Comparison of ENCODE assay signal across 12 cellular contexts in genomic region chrX:154731203-154731602, GRCh38. TPM values are rescaled to one million over a fixed set of nuclear protein-coding genes. Genes with fewer than 3 reads are reported as not detected.
DNase-seq lines count a peak whose midpoint lies in the region; ATAC-seq and TF ChIP-seq lines count a peak whose summit lies in the region.
"Had no signal": no experiment of that assay in that cellular context is flagged by ENCODE, and none has a peak within 500 bp of the region (broad histone marks: within the 10 kb centered on the region; RNA-seq: fewer than 3 reads in every experiment).

No MANE protein-coding gene starts in this region.

- intact Hi-C loops in activated CD4-positive, alpha-beta T cell treated with anti-CD3 and anti-CD28 coated beads, Interleukin-2, amount 10 ng/mL, durations not matched to agents 24 days and 14 days (cut with micrococcal nuclease): no loop called here
- intact Hi-C loops in sigmoid colon (cut with DNase I): no loop called here

- WGBS in sigmoid colon, 2 donors: 82 to 88% methylated on average over 5 of the region's 5 CpGs

- no peak for TF ChIP-seq POLR2A in sigmoid colon (IDR thresholded peaks at IDR 0.05)

- H3K27ac ChIP-seq in KOPT-K1 (ENCODE audit: low read depth, low read length, poor library complexity, severe bottlenecking) (peak overlapping the region; percentile 94), sigmoid colon (peak overlapping the region; percentile 70 to 83 (median 80))

- H3K4me1 Mint-ChIP-seq in activated CD4-positive, alpha-beta T cell treated with anti-CD3 and anti-CD28 coated beads, Interleukin-2, amount 10 ng/mL, durations not matched to agents 24 days and 14 days: peaks cover 78% of the 10 kb centered on the region
- peaks cover 89% of the 10 kb centered on the region for H3K4me1 Mint-ChIP-seq in central memory CD8-positive, alpha-beta T cell

- H3K27me3 ChIP-seq in sigmoid colon: no peaks in the 10 kb centered on the region

- peak; percentile 69 for ATAC-seq in central memory CD8-positive, alpha-beta T cell (replicated peaks; ENCODE audit: extremely low read depth, poor library complexity, severe bottlenecking)
- ATAC-seq in HG03175 (IDR thresholded peaks at IDR 0.05; ENCODE audit: unreplicated experiment): no peak

- H3K27ac Mint-ChIP-seq in activated CD4-positive, alpha-beta T cell treated with anti-CD3 and anti-CD28 coated beads, Interleukin-2, amount 10 ng/mL, durations not matched to agents 24 days and 14 days: no peak overlapping the region
- H3K27ac Mint-ChIP-seq in central memory CD8-positive, alpha-beta T cell (ENCODE audit: low read depth): peak overlapping the region; percentile 91

- peaks cover 3% of the 10 kb centered on the region for H3K9me3 Mint-ChIP-seq in activated CD4-positive, alpha-beta T cell treated with anti-CD3 and anti-CD28 coated beads, Interleukin-2, amount 10 ng/mL, durations not matched to agents 24 days and 14 days
- no peaks in the 10 kb centered on the region for H3K9me3 Mint-ChIP-seq in central memory CD8-positive, alpha-beta T cell
- H3K9me3 Mint-ChIP-seq: activated T-helper 2 cell treated with anti-CD3 and anti-CD28 coated beads, Interferon-gamma antibody, Interleukin-2, Interleukin-4, amounts not matched to agents 10 μg/mL and 5 μg/mL and 100 μg/mL, durations not matched to agents 14 hours and 24 hours and 36 hours had no signal

- DNase-seq in activated CD4-positive, alpha-beta T cell treated with anti-CD3 and anti-CD28 coated beads, Interleukin-2, amount 10 ng/mL, durations not matched to agents 24 days and 14 days: peak; percentile 45
- DNase-seq in activated CD4-positive, alpha-beta T cell treated with anti-CD3 and anti-CD28 coated beads, Interleukin-2, amount 50 U/mL, for 1 hour: no peak
- DNase-seq in central memory CD8-positive, alpha-beta T cell (ENCODE audit: low spot score in 2 of 2): peak in 1 of 2 donors; percentile 45
- DNase-seq in sigmoid colon: no peak
- no peak for DNase-seq in germinal center (ENCODE audit: low spot score)
- no peak for DNase-seq in D341Med (ENCODE audit: low spot score)
- DNase-seq: kidney glomerular epithelial cell, retina had no signal

- H3K4me1 ChIP-seq in sigmoid colon: peaks cover 0 to 96% (median 89%) of the 10 kb centered on the region in 4 donors

- H3K36me3 ChIP-seq in KOPT-K1 (ENCODE audit: insufficient read depth, low read length): no peaks in the 10 kb centered on the region
- no peaks in the 10 kb centered on the region for H3K36me3 ChIP-seq in sigmoid colon

- TF ChIP-seq CTCF in sigmoid colon (IDR thresholded peaks at IDR 0.05): no peak

- no peak overlapping the region for H3K4me3 Mint-ChIP-seq in activated CD4-positive, alpha-beta T cell treated with anti-CD3 and anti-CD28 coated beads, Interleukin-2, amount 10 ng/mL, durations not matched to agents 24 days and 14 days
- peak overlapping the region; percentile 73 for H3K4me3 Mint-ChIP-seq in central memory CD8-positive, alpha-beta T cell
- H3K4me3 Mint-ChIP-seq: brain had no signal

- no peaks in the 10 kb centered on the region for H3K27me3 Mint-ChIP-seq in activated CD4-positive, alpha-beta T cell treated with anti-CD3 and anti-CD28 coated beads, Interleukin-2, amount 10 ng/mL, durations not matched to agents 24 days and 14 days
- H3K27me3 Mint-ChIP-seq in central memory CD8-positive, alpha-beta T cell: no peaks in the 10 kb centered on the region

- TF ChIP-seq EP300 in sigmoid colon (IDR thresholded peaks at IDR 0.05): no peak

- H3K4me3 ChIP-seq in sigmoid colon: no peak overlapping the region

- no peaks in the 10 kb centered on the region for H3K9me3 ChIP-seq in KOPT-K1 (ENCODE audit: insufficient read depth, low read length, poor library complexity, severe bottlenecking)
- no peaks in the 10 kb centered on the region for H3K9me3 ChIP-seq in sigmoid colon

- peaks cover 13% of the 10 kb centered on the region for H3K36me3 Mint-ChIP-seq in activated CD4-positive, alpha-beta T cell treated with anti-CD3 and anti-CD28 coated beads, Interleukin-2, amount 10 ng/mL, durations not matched to agents 24 days and 14 days (ENCODE audit: low read depth)
- peaks cover 11% of the 10 kb centered on the region for H3K36me3 Mint-ChIP-seq in central memory CD8-positive, alpha-beta T cell (ENCODE audit: insufficient read depth)
- H3K36me3 Mint-ChIP-seq: brain had no signal

RNA-seq across cellular contexts. Expression of gene GAB3, which starts 19.7 kb away (rescaled TPM):
- total RNA-seq in activated CD4-positive, alpha-beta T cell treated with anti-CD3 and anti-CD28 coated beads, Interleukin-2, amount 10 ng/mL, durations not matched to agents 24 days and 14 days: 3.5 and 3.6 TPM in 2 replicates
- 1 to 10 TPM; 2.0 to 5.5 (median 4.1) TPM for total RNA-seq in sigmoid colon
- polyA plus RNA-seq in sigmoid colon: 1 to 10 TPM in 1 of 3 donors, under 1 TPM in 2; 0.46 to 2.5 (median 0.60) TPM

RNA-seq across cellular contexts. Expression of gene DKC1, which starts 31.5 kb away (rescaled TPM):
- total RNA-seq in activated CD4-positive, alpha-beta T cell treated with anti-CD3 and anti-CD28 coated beads, Interleukin-2, amount 10 ng/mL, durations not matched to agents 24 days and 14 days: 183 and 196 TPM in 2 replicates
- 10 to 100 TPM; 18.2 to 38.8 (median 19.2) TPM for total RNA-seq in sigmoid colon
- polyA plus RNA-seq in sigmoid colon: 10 to 100 TPM; 19.7 to 47.5 (median 24.0) TPM
